1 cellular context compared by ENCODE assay signal in the genomic region with DNA sequence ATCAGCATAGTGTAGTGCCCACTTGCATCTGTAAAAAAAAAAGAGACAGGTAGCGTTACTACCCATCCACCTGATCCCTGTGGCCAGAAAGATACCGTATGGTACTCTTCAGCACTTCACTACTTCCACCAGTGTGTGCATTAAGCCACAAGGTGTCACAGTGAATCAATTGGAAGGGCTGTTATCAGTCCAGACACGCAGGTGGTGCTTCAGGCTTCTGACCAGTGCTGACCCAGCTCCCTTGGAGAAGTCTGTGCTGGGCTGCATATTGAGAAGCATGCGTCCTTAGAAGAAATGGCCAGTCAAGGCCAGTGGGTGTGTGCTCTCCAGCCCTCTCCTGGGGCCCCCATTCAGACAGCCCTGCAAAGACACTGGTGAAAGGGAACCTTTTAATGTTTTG.
TF ChIP-seq lines count a peak whose summit lies in the region.

No MANE protein-coding gene starts in this region.

TF ChIP-seq in K562, 482 proteins besides CTCF, POLR2A, EP300 and RAD21:
- no peak for TF ChIP-seq ZNF217 (CRISPR knock-in tag; IDR thresholded peaks at IDR 0.05)
- TF ChIP-seq ZNF347 (CRISPR knock-in tag; IDR thresholded peaks at IDR 0.05; ENCODE audit: low read depth) = no peak
- TF ChIP-seq, protein P1, sequence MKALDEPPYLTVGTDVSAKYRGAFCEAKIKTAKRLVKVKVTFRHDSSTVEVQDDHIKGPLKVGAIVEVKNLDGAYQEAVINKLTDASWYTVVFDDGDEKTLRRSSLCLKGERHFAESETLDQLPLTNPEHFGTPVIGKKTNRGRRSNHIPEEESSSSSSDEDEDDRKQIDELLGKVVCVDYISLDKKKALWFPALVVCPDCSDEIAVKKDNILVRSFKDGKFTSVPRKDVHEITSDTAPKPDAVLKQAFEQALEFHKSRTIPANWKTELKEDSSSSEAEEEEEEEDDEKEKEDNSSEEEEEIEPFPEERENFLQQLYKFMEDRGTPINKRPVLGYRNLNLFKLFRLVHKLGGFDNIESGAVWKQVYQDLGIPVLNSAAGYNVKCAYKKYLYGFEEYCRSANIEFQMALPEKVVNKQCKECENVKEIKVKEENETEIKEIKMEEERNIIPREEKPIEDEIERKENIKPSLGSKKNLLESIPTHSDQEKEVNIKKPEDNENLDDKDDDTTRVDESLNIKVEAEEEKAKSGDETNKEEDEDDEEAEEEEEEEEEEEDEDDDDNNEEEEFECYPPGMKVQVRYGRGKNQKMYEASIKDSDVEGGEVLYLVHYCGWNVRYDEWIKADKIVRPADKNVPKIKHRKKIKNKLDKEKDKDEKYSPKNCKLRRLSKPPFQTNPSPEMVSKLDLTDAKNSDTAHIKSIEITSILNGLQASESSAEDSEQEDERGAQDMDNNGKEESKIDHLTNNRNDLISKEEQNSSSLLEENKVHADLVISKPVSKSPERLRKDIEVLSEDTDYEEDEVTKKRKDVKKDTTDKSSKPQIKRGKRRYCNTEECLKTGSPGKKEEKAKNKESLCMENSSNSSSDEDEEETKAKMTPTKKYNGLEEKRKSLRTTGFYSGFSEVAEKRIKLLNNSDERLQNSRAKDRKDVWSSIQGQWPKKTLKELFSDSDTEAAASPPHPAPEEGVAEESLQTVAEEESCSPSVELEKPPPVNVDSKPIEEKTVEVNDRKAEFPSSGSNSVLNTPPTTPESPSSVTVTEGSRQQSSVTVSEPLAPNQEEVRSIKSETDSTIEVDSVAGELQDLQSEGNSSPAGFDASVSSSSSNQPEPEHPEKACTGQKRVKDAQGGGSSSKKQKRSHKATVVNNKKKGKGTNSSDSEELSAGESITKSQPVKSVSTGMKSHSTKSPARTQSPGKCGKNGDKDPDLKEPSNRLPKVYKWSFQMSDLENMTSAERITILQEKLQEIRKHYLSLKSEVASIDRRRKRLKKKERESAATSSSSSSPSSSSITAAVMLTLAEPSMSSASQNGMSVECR (CRISPR knock-in tag; IDR thresholded peaks at IDR 0.05) = no peak
- TF ChIP-seq ADNP (tag; IDR thresholded peaks at IDR 0.05) = no peak
- no peak for TF ChIP-seq ZNF41 (CRISPR knock-in tag; conservative IDR thresholded peaks at IDR 0.05)
- TF ChIP-seq, protein P2, sequence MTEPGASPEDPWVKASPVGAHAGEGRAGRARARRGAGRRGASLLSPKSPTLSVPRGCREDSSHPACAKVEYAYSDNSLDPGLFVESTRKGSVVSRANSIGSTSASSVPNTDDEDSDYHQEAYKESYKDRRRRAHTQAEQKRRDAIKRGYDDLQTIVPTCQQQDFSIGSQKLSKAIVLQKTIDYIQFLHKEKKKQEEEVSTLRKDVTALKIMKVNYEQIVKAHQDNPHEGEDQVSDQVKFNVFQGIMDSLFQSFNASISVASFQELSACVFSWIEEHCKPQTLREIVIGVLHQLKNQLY (CRISPR knock-in tag; conservative IDR thresholded peaks at IDR 0.05) = no peak
- TF ChIP-seq, protein P3, sequence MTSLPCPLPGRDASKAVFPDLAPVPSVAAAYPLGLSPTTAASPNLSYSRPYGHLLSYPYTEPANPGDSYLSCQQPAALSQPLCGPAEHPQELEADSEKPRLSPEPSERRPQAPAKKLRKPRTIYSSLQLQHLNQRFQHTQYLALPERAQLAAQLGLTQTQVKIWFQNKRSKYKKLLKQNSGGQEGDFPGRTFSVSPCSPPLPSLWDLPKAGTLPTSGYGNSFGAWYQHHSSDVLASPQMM (CRISPR knock-in tag; IDR thresholded peaks at IDR 0.05) = no peak
- TF ChIP-seq, protein P4, sequence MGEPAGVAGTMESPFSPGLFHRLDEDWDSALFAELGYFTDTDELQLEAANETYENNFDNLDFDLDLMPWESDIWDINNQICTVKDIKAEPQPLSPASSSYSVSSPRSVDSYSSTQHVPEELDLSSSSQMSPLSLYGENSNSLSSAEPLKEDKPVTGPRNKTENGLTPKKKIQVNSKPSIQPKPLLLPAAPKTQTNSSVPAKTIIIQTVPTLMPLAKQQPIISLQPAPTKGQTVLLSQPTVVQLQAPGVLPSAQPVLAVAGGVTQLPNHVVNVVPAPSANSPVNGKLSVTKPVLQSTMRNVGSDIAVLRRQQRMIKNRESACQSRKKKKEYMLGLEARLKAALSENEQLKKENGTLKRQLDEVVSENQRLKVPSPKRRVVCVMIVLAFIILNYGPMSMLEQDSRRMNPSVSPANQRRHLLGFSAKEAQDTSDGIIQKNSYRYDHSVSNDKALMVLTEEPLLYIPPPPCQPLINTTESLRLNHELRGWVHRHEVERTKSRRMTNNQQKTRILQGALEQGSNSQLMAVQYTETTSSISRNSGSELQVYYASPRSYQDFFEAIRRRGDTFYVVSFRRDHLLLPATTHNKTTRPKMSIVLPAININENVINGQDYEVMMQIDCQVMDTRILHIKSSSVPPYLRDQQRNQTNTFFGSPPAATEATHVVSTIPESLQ (CRISPR knock-in tag; IDR thresholded peaks at IDR 0.05) = no peak
- TF ChIP-seq CHD4 (IDR thresholded peaks at IDR 0.05; ENCODE audit: insufficient read depth, insufficient replicate concordance, low read depth, low read length, poor library complexity, severe bottlenecking) = no peak
- no peak for TF ChIP-seq EHMT2 (IDR thresholded peaks at IDR 0.05)
- TF ChIP-seq ZNF444 (CRISPR knock-in tag; IDR thresholded peaks at IDR 0.05) = no peak
- TF ChIP-seq SP1 (CRISPR knock-in tag; IDR thresholded peaks at IDR 0.05) = no peak
- TF ChIP-seq, protein P5, sequence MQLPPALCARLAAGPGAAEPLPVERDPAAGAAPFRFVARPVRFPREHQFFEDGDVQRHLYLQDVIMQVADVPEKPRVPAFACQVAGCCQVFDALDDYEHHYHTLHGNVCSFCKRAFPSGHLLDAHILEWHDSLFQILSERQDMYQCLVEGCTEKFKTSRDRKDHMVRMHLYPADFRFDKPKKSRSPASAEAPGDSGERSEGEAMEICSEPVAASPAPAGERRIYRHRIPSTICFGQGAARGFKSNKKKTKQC (CRISPR knock-in tag; IDR thresholded peaks at IDR 0.05) = no peak
